8 cellular contexts compared by ENCODE assay signal in genomic region chr2:239257511-239257937, GRCh38.
A peak's percentile ranks its signal among the peaks of the same experiment; 100 is the strongest.
DNase-seq lines count a peak whose midpoint lies in the region; ATAC-seq lines count a peak whose summit lies in the region.

No MANE protein-coding gene starts in this region.

- intact Hi-C loops in CD4-positive, alpha-beta memory T cell (cut with micrococcal nuclease) = loop anchor here (1.0 kb wide), 1 partner anchor 10 kb away; no protein-coding TSS in a partner anchor

- H3K27me3 ChIP-seq in CD4-positive, alpha-beta memory T cell (ENCODE audit: insufficient read depth, low read length) = no peaks in the 10 kb centered on the region

- H3K36me3 Mint-ChIP-seq in CD4-positive, alpha-beta memory T cell = peaks cover 24 to 29% of the 10 kb centered on the region in 2 donors
- peaks cover 45% of the 10 kb centered on the region for H3K36me3 Mint-ChIP-seq in activated CD8-positive, alpha-beta T cell treated with anti-CD3 and anti-CD28 coated beads, Interleukin-2, amount 10 ng/mL, durations not matched to agents 7 days and 5 days (ENCODE audit: low read depth)
- H3K36me3 Mint-ChIP-seq in T-helper 17 cell (ENCODE audit: low read depth) = no peaks in the 10 kb centered on the region

- no peaks in the 10 kb centered on the region for H3K27me3 Mint-ChIP-seq in CD4-positive, alpha-beta memory T cell
- no peaks in the 10 kb centered on the region for H3K27me3 Mint-ChIP-seq in activated CD8-positive, alpha-beta T cell treated with anti-CD3 and anti-CD28 coated beads, Interleukin-2, amount 10 ng/mL, durations not matched to agents 7 days and 5 days (ENCODE audit: low read depth)
- H3K27me3 Mint-ChIP-seq in T-helper 17 cell = no peaks in the 10 kb centered on the region

- H3K36me3 ChIP-seq in CD4-positive, alpha-beta memory T cell (ENCODE audit: insufficient read depth, low read length) = peaks cover 4% of the 10 kb centered on the region

- peaks cover 0 to 18% (median 7%) of the 10 kb centered on the region in 8 donors for H3K9me3 Mint-ChIP-seq in CD4-positive, alpha-beta memory T cell
- H3K9me3 Mint-ChIP-seq in activated CD8-positive, alpha-beta T cell treated with anti-CD3 and anti-CD28 coated beads, Interleukin-2, amount 10 ng/mL, durations not matched to agents 7 days and 5 days (ENCODE audit: insufficient read depth) = peaks cover 16% of the 10 kb centered on the region

- no peak overlapping the region for H3K27ac ChIP-seq in CD4-positive, alpha-beta memory T cell (ENCODE audit: low read depth, low read length)

- peak overlapping the region in 5 of 7 donors; percentile 4 to 77 (median 65) for H3K27ac Mint-ChIP-seq in CD4-positive, alpha-beta memory T cell
- peak overlapping the region; percentile 50 for H3K27ac Mint-ChIP-seq in activated CD8-positive, alpha-beta T cell treated with anti-CD3 and anti-CD28 coated beads, Interleukin-2, amount 10 ng/mL, durations not matched to agents 7 days and 5 days
- H3K27ac Mint-ChIP-seq in T-helper 17 cell = no peak overlapping the region

- peak in 1 of 5 donors; percentile 50 for DNase-seq in CD4-positive, alpha-beta memory T cell
- DNase-seq in HuH-7.5 (ENCODE audit: low spot score) (peak; percentile 42), kidney glomerular epithelial cell (lab: John Stamatoyannopoulos, UW) (peak; percentile 74), T-helper 17 cell (no peak), 8988T (no peak), left lobe of liver (ENCODE audit: low spot score) (no peak)
- DNase-seq in activated CD8-positive, alpha-beta T cell treated with anti-CD3 and anti-CD28 coated beads, Interleukin-2, amount 10 ng/mL, durations not matched to agents 7 days and 5 days = no peak

- no peak for ATAC-seq in activated CD8-positive, alpha-beta T cell treated with anti-CD3 and anti-CD28 coated beads, Interleukin-2, amount 10 ng/mL, durations not matched to agents 7 days and 5 days
- ATAC-seq in T-helper 17 cell (no peak), HG02642 (IDR thresholded peaks at IDR 0.05; ENCODE audit: poor library complexity, unreplicated experiment) (no peak), left lobe of liver (no peak)

- H3K9me3 ChIP-seq in CD4-positive, alpha-beta memory T cell (ENCODE audit: control insufficient read depth in 1 of 2, low read length in 2 of 2) = peaks cover 0 to 3% of the 10 kb centered on the region in 2 donors
- H3K9me3 ChIP-seq in T-helper 17 cell (ENCODE audit: control insufficient read depth, low read length, poor library complexity, severe bottlenecking) = no peaks in the 10 kb centered on the region

- peak overlapping the region in 5 of 8 donors; percentile 20 to 92 (median 85) for H3K4me3 Mint-ChIP-seq in CD4-positive, alpha-beta memory T cell
- no peak overlapping the region for H3K4me3 Mint-ChIP-seq in activated CD8-positive, alpha-beta T cell treated with anti-CD3 and anti-CD28 coated beads, Interleukin-2, amount 10 ng/mL, durations not matched to agents 7 days and 5 days
- no peak overlapping the region for H3K4me3 Mint-ChIP-seq in T-helper 17 cell

- H3K4me3 ChIP-seq in CD4-positive, alpha-beta memory T cell (ENCODE audit: low read length in 2 of 2) = no peak overlapping the region

- peaks cover 91% of the 10 kb centered on the region for H3K4me1 ChIP-seq in CD4-positive, alpha-beta memory T cell (ENCODE audit: insufficient read depth, low read length)

- peaks cover 57 to 94% (median 76%) of the 10 kb centered on the region in 4 donors for H3K4me1 Mint-ChIP-seq in CD4-positive, alpha-beta memory T cell
- peaks cover 89% of the 10 kb centered on the region for H3K4me1 Mint-ChIP-seq in activated CD8-positive, alpha-beta T cell treated with anti-CD3 and anti-CD28 coated beads, Interleukin-2, amount 10 ng/mL, durations not matched to agents 7 days and 5 days (ENCODE audit: low read depth)
- H3K4me1 Mint-ChIP-seq in T-helper 17 cell = peaks cover 61% of the 10 kb centered on the region

- POLR2A ChIA-PET in CD4-positive, alpha-beta memory T cell (lab: Charles Lee; ENCODE audit: partially characterized antibody) = no interaction called here
- POLR2A ChIA-PET in activated CD8-positive, alpha-beta T cell treated with anti-CD3 and anti-CD28 coated beads, Interleukin-2, amount 10 ng/mL, durations not matched to agents 7 days and 5 days (lab: Charles Lee) = no interaction called here

- CTCF ChIA-PET in CD4-positive, alpha-beta memory T cell (lab: Charles Lee; ENCODE audit: partially characterized antibody) = no interaction called here
- CTCF ChIA-PET in activated CD8-positive, alpha-beta T cell treated with anti-CD3 and anti-CD28 coated beads, Interleukin-2, amount 10 ng/mL, durations not matched to agents 7 days and 5 days (lab: Charles Lee) = no interaction called here

Comparison
In these comparisons a context has a peak if more than half of its experiments do, and no peak if none do; other contexts are left out.
1. DNase-seq: peak in HuH-7.5 (single experiment) and kidney glomerular epithelial cell (single experiment); none in activated CD8-positive, alpha-beta T cell treated with anti-CD3 and anti-CD28 coated beads, Interleukin-2, amount 10 ng/mL, durations not matched to agents 7 days and 5 days (single experiment), T-helper 17 cell (0 of 3), 8988T (single experiment) and left lobe of liver (single experiment).
2. H3K4me3 Mint-ChIP-seq: peak in CD4-positive, alpha-beta memory T cell (5 of 8); none in activated CD8-positive, alpha-beta T cell treated with anti-CD3 and anti-CD28 coated beads, Interleukin-2, amount 10 ng/mL, durations not matched to agents 7 days and 5 days (single experiment) and T-helper 17 cell (single experiment).